In genomic region chr1:201724039-201724759, GRCh38 we compare ENCODE assay signal across 15 cellular contexts.
DNase-seq lines count a peak whose midpoint lies in the region; ATAC-seq and TF ChIP-seq lines count a peak whose summit lies in the region.
"Had no signal": no experiment of that assay in that cellular context is flagged by ENCODE, and none has a peak within 500 bp of the region (broad histone marks: within the 10 kb centered on the region; RNA-seq: fewer than 3 reads in every experiment).

No MANE protein-coding gene starts in this region.

- peaks cover 4% of the 10 kb centered on the region for H3K36me3 Mint-ChIP-seq in neural progenitor cell
- no peaks in the 10 kb centered on the region for H3K36me3 Mint-ChIP-seq in progenitor cell of endocrine pancreas (ENCODE audit: insufficient read depth)

- H3K4me1 ChIP-seq in cardiac muscle cell (ENCODE audit: low read depth) = peaks cover 82% of the 10 kb centered on the region
- H3K4me1 ChIP-seq in neural progenitor cell = peaks cover 43% of the 10 kb centered on the region
- H3K4me1 ChIP-seq in tibial artery = peaks cover 0 to 73% (median 34%) of the 10 kb centered on the region in 4 donors

- H3K4me2 ChIP-seq in neural progenitor cell = no peak overlapping the region
- H3K4me2 ChIP-seq: KMS-11, PC-9 had no signal

- H3K27me3 ChIP-seq in cardiac muscle cell = no peaks in the 10 kb centered on the region
- no peaks in the 10 kb centered on the region for H3K27me3 ChIP-seq in neural progenitor cell
- no peaks in the 10 kb centered on the region for H3K27me3 ChIP-seq in tibial artery

- H3K4me3 Mint-ChIP-seq in neural progenitor cell (no peak overlapping the region), progenitor cell of endocrine pancreas (ENCODE audit: low read depth) (no peak overlapping the region)
- H3K4me3 Mint-ChIP-seq: activated naive CD8-positive, alpha-beta T cell treated with anti-CD3 and anti-CD28 coated beads, Interleukin-2, amount 50 U/mL, for 24 hours had no signal

- peak; percentile 7 for ATAC-seq in SK-N-SH treated with all-trans-retinoic acid at 6 μM for 48 hours
- no peak for ATAC-seq in GM18907 (IDR thresholded peaks at IDR 0.05; ENCODE audit: unreplicated experiment)
- no peak for ATAC-seq in HG02588 (IDR thresholded peaks at IDR 0.05; ENCODE audit: unreplicated experiment)
- ATAC-seq: activated naive CD8-positive, alpha-beta T cell treated with anti-CD3 and anti-CD28 coated beads, Interleukin-2, amount 50 U/mL, for 24 hours had no signal

- no peaks in the 10 kb centered on the region for H3K79me2 ChIP-seq in neural progenitor cell (ENCODE audit: low read depth)

- POLR2A ChIA-PET in HEK293T (lab: Yijun Ruan, JAX) = no interaction called here

- TF ChIP-seq CTCF in cardiac muscle cell (IDR thresholded peaks at IDR 0.05; ENCODE audit: low read depth, low read length) (no peak), neural progenitor cell (IDR thresholded peaks at IDR 0.05) (no peak), tibial artery (IDR thresholded peaks at IDR 0.05) (no peak), progenitor cell of endocrine pancreas (IDR thresholded peaks at IDR 0.05; ENCODE audit: unreplicated experiment) (no peak)

- H2AFZ ChIP-seq in neural progenitor cell (replicated peaks) = no peak overlapping the region
- H2AFZ ChIP-seq: PC-9 had no signal

- H3K4me1 Mint-ChIP-seq in neural progenitor cell (peaks cover 62% of the 10 kb centered on the region), progenitor cell of endocrine pancreas (ENCODE audit: low read depth) (peaks cover 27% of the 10 kb centered on the region)
- H3K4me1 Mint-ChIP-seq: activated naive CD8-positive, alpha-beta T cell treated with anti-CD3 and anti-CD28 coated beads, Interleukin-2, amount 50 U/mL, for 24 hours had no signal

- no peaks in the 10 kb centered on the region for H3K36me3 ChIP-seq in cardiac muscle cell
- no peaks in the 10 kb centered on the region for H3K36me3 ChIP-seq in neural progenitor cell
- no peaks in the 10 kb centered on the region for H3K36me3 ChIP-seq in tibial artery

- H3K9ac ChIP-seq in neural progenitor cell = no peak overlapping the region
- H3K9ac ChIP-seq: KMS-11 had no signal

- CTCF ChIA-PET in HEK293T (lab: Yijun Ruan, JAX) = interaction anchor here (1.1 to 1.6 kb wide), 3 partner anchors 11 to 69 kb away, joined by 3 to 7 read pairs (median 4); no protein-coding TSS in a partner anchor

- H3K9me3 ChIP-seq in cardiac muscle cell (ENCODE audit: low read depth) (no peaks in the 10 kb centered on the region), neural progenitor cell (ENCODE audit: low read depth) (no peaks in the 10 kb centered on the region), tibial artery (no peaks in the 10 kb centered on the region)

- H3K4me3 ChIP-seq in cardiac muscle cell (no peak overlapping the region), neural progenitor cell (no peak overlapping the region), tibial artery (no peak overlapping the region)
- H3K4me3 ChIP-seq: PC-9 had no signal

- H3K27me3 Mint-ChIP-seq in neural progenitor cell (ENCODE audit: insufficient read depth, low read depth) (no peaks in the 10 kb centered on the region), progenitor cell of endocrine pancreas (no peaks in the 10 kb centered on the region)

- peaks cover 41% of the 10 kb centered on the region for H3F3A ChIP-seq in neural progenitor cell (ENCODE audit: low read depth)

- no peaks in the 10 kb centered on the region for H4K20me1 ChIP-seq in neural progenitor cell (ENCODE audit: low read depth)

- H3K9me3 Mint-ChIP-seq in neural progenitor cell (no peaks in the 10 kb centered on the region), progenitor cell of endocrine pancreas (ENCODE audit: low read depth) (no peaks in the 10 kb centered on the region)
- H3K9me3 Mint-ChIP-seq: activated naive CD8-positive, alpha-beta T cell treated with anti-CD3 and anti-CD28 coated beads, Interleukin-2, amount 50 U/mL, for 24 hours had no signal

- H3K27ac Mint-ChIP-seq in neural progenitor cell (peak overlapping the region; percentile 83), progenitor cell of endocrine pancreas (no peak overlapping the region)
- H3K27ac Mint-ChIP-seq: activated naive CD8-positive, alpha-beta T cell treated with anti-CD3 and anti-CD28 coated beads, Interleukin-2, amount 50 U/mL, for 24 hours had no signal

- intact Hi-C loops in tibial artery (cut with DNase I; ENCODE audit: low total_unique reads) = no loop called here

- DNase-seq in cardiac muscle cell (ENCODE audit: low read depth in 1 of 2, low spot score in 1 of 2) = peak in 1 of 2 donors; percentile 57
- DNase-seq in neural progenitor cell (ENCODE audit: low spot score) = no peak
- peak in 1 of 2 donors; percentile 57 for DNase-seq in tibial artery
- no peak for DNase-seq in HEK293T (ENCODE audit: extremely low spot score)
- DNase-seq in progenitor cell of endocrine pancreas (ENCODE audit: low spot score, unreplicated experiment) = no peak
- DNase-seq: activated naive CD8-positive, alpha-beta T cell treated with anti-CD3 and anti-CD28 coated beads, Interleukin-2, amount 50 U/mL, for 24 hours; islet precursor cell; NCI-H1694; NCI-H526; PC-9; T-helper 1 cell had no signal

- H3K27ac ChIP-seq in cardiac muscle cell (peak overlapping the region; percentile 95), neural progenitor cell (peak overlapping the region; percentile 61), tibial artery (peak overlapping the region; percentile 76 to 86)
- H3K27ac ChIP-seq: KMS-11, PC-9 had no signal

TF ChIP-seq in SK-N-SH treated with all-trans-retinoic acid at 6 μM for 48 hours, 23 proteins besides CTCF, POLR2A, EP300 and RAD21:
- TF ChIP-seq ZC3H10 (CRISPR knock-in tag; IDR thresholded peaks at IDR 0.05) = no peak
- TF ChIP-seq ZNF565 (CRISPR knock-in tag; conservative IDR thresholded peaks at IDR 0.05; ENCODE audit: low read depth) = no peak
- no peak for TF ChIP-seq SNAI2 (CRISPR knock-in tag; IDR thresholded peaks at IDR 0.05)
- no peak for TF ChIP-seq CREB5 (CRISPR knock-in tag; IDR thresholded peaks at IDR 0.05; ENCODE audit: low read depth)
- no peak for TF ChIP-seq ZNF8 (CRISPR knock-in tag; IDR thresholded peaks at IDR 0.05)
- no peak for TF ChIP-seq ZFP3 (CRISPR knock-in tag; IDR thresholded peaks at IDR 0.05)

TF ChIP-seq in HEK293T, 16 proteins besides CTCF, POLR2A, EP300 and RAD21:
- TF ChIP-seq ARNT (IDR thresholded peaks at IDR 0.05) (no peak), FOXA1 (IDR thresholded peaks at IDR 0.05) (no peak), LEF1 (IDR thresholded peaks at IDR 0.05; ENCODE audit: borderline replicate concordance) (no peak), NFRKB (IDR thresholded peaks at IDR 0.05) (no peak), PKNOX1 (IDR thresholded peaks at IDR 0.05) (no peak), HDGF (IDR thresholded peaks at IDR 0.05; ENCODE audit: borderline replicate concordance) (no peak), CTBP1 (IDR thresholded peaks at IDR 0.05; ENCODE audit: borderline replicate concordance) (no peak), FOXK2 (IDR thresholded peaks at IDR 0.05) (no peak), SUZ12 (IDR thresholded peaks at IDR 0.05) (no peak), FOXM1 (IDR thresholded peaks at IDR 0.05; ENCODE audit: borderline replicate concordance) (no peak), ZNF384 (IDR thresholded peaks at IDR 0.05) (no peak), L3MBTL2 (conservative IDR thresholded peaks at IDR 0.05) (no peak), SP1 (IDR thresholded peaks at IDR 0.05) (no peak)
